Comparison of ENCODE assay signal across 8 cellular contexts in genomic region chr1:161530671-161531609, GRCh38. TPM values are rescaled to one million over a fixed set of nuclear protein-coding genes. Genes with fewer than 3 reads are reported as not detected.
DNase-seq lines count a peak whose midpoint lies in the region; ATAC-seq and TF ChIP-seq lines count a peak whose summit lies in the region.
"Not testable (repeated sequence)": the region's sequence is repeated elsewhere in the genome, so short reads cannot be mapped to it uniquely, and the experiment has no call there.

No MANE protein-coding gene starts in this region.

- not testable (repeated sequence) for TF ChIP-seq CTCF in DOHH2 (IDR thresholded peaks at IDR 0.05; ENCODE audit: low read depth, low read length, poor library complexity, severe bottlenecking); fibroblast of the aortic adventitia (IDR thresholded peaks at IDR 0.05; ENCODE audit: insufficient read depth, low read length)

- peak; percentile 84 to 92 for DNase-seq in HAP-1 (ENCODE audit: low spot score in 2 of 2)
- DNase-seq in M059J (ENCODE audit: low read depth) = peak; percentile 96
- DNase-seq in SHP77 treated with DMSO at 0.1 percent for 48 hours (lab: John Stamatoyannopoulos, UW) = peak; percentile 92
- peak; percentile 96 for DNase-seq in activated effector memory CD4-positive, alpha-beta T cell treated with anti-CD3 and anti-CD28 coated beads, Interleukin-2, amount 50 U/mL, for 16 hours
- peak; percentile 96 for DNase-seq in fibroblast of the aortic adventitia (ENCODE audit: low read depth)
- peak; percentile 92 for DNase-seq in natural killer cell treated with Interleukin-12 subunit alpha and Interleukin-12 subunit beta and Interleukin-15 and Interleukin-18, amount 100 ng/mL, for 72 hours (ENCODE audit: low spot score)
- peak; percentile 85 for DNase-seq in stimulated activated naive B cell treated with anti-CD40 and anti-IgM and Interleukin-4, amounts not matched to agents 10 μg/mL and 1 μg/mL and 100 μg/mL, for 72 hours

- peaks cover 21% of the 10 kb centered on the region for H3K27me3 ChIP-seq in DOHH2 (ENCODE audit: control insufficient read depth, low read length)
- not testable (repeated sequence) for H3K27me3 ChIP-seq in HAP-1 (ENCODE audit: low read depth)

- not testable (repeated sequence) for H4K20me1 ChIP-seq in DOHH2 (ENCODE audit: control insufficient read depth, insufficient read depth, low read depth, low read length)

- peaks cover 12% of the 10 kb centered on the region for H3F3A ChIP-seq in DOHH2 (ENCODE audit: control insufficient read depth, insufficient read depth)

- H3K4me2 ChIP-seq in DOHH2 (ENCODE audit: low read length) = peak overlapping the region; percentile 59

- peaks cover 30 to 36% of the 10 kb centered on the region in 2 donors for H3K4me1 Mint-ChIP-seq in natural killer cell treated with Interleukin-12 subunit alpha and Interleukin-12 subunit beta and Interleukin-15 and Interleukin-18, amount 100 ng/mL, for 72 hours (ENCODE audit: low read depth in 2 of 2)
- peaks cover 10 to 24% of the 10 kb centered on the region in 2 donors for H3K4me1 Mint-ChIP-seq in stimulated activated naive B cell treated with anti-CD40 and anti-IgM and Interleukin-4, amounts not matched to agents 10 μg/mL and 1 μg/mL and 100 μg/mL, for 72 hours

- H3K79me2 ChIP-seq in DOHH2 (ENCODE audit: control insufficient read depth, low read length) = not testable (repeated sequence)

- not testable (repeated sequence) for H3K4me1 ChIP-seq in DOHH2 (ENCODE audit: control insufficient read depth, low read length)
- H3K4me1 ChIP-seq in HAP-1 = peaks cover 14% of the 10 kb centered on the region

- ATAC-seq in natural killer cell treated with Interleukin-12 subunit alpha and Interleukin-12 subunit beta and Interleukin-15 and Interleukin-18, amount 100 ng/mL, for 72 hours = peak; percentile 91 to 92
- peak; percentile 78 to 87 for ATAC-seq in stimulated activated naive B cell treated with anti-CD40 and anti-IgM and Interleukin-4, amounts not matched to agents 10 μg/mL and 1 μg/mL and 100 μg/mL, for 72 hours (replicated peaks)

- in situ Hi-C loops in HAP-1 (cut with MboI; ENCODE audit: low sequenced_read_pairs) = not testable (repeated sequence)

- not testable (repeated sequence) for H3K9me3 ChIP-seq in DOHH2 (ENCODE audit: control insufficient read depth, insufficient read depth, low read length); HAP-1

- H3K9me3 Mint-ChIP-seq in natural killer cell treated with Interleukin-12 subunit alpha and Interleukin-12 subunit beta and Interleukin-15 and Interleukin-18, amount 100 ng/mL, for 72 hours; stimulated activated naive B cell treated with anti-CD40 and anti-IgM and Interleukin-4, amounts not matched to agents 10 μg/mL and 1 μg/mL and 100 μg/mL, for 72 hours: not testable (repeated sequence)

- not testable (repeated sequence) for H3K9me2 ChIP-seq in DOHH2 (replicated peaks; ENCODE audit: control insufficient read depth, low read length)

- H3K27ac Mint-ChIP-seq in natural killer cell treated with Interleukin-12 subunit alpha and Interleukin-12 subunit beta and Interleukin-15 and Interleukin-18, amount 100 ng/mL, for 72 hours = peak overlapping the region; percentile 99
- peak overlapping the region; percentile 99 for H3K27ac Mint-ChIP-seq in stimulated activated naive B cell treated with anti-CD40 and anti-IgM and Interleukin-4, amounts not matched to agents 10 μg/mL and 1 μg/mL and 100 μg/mL, for 72 hours

- peak overlapping the region; percentile 87 for H3K4me3 Mint-ChIP-seq in natural killer cell treated with Interleukin-12 subunit alpha and Interleukin-12 subunit beta and Interleukin-15 and Interleukin-18, amount 100 ng/mL, for 72 hours
- H3K4me3 Mint-ChIP-seq in stimulated activated naive B cell treated with anti-CD40 and anti-IgM and Interleukin-4, amounts not matched to agents 10 μg/mL and 1 μg/mL and 100 μg/mL, for 72 hours = peak overlapping the region; percentile 91 to 93

- H3K36me3 ChIP-seq in DOHH2 (ENCODE audit: control insufficient read depth, low read length); HAP-1 (replicated peaks): not testable (repeated sequence)

- H3K27me3 Mint-ChIP-seq in natural killer cell treated with Interleukin-12 subunit alpha and Interleukin-12 subunit beta and Interleukin-15 and Interleukin-18, amount 100 ng/mL, for 72 hours = not testable (repeated sequence)
- H3K27me3 Mint-ChIP-seq in stimulated activated naive B cell treated with anti-CD40 and anti-IgM and Interleukin-4, amounts not matched to agents 10 μg/mL and 1 μg/mL and 100 μg/mL, for 72 hours = peaks cover 4 to 12% of the 10 kb centered on the region in 2 donors

- H3K4me3 ChIP-seq in DOHH2 (ENCODE audit: low read length) = peak overlapping the region; percentile 80
- H3K4me3 ChIP-seq in HAP-1 = peak overlapping the region; percentile 43
- H3K4me3 ChIP-seq in fibroblast of the aortic adventitia (ENCODE audit: low read depth, low read length) = peak overlapping the region; percentile 69

- H3K27ac ChIP-seq in DOHH2 (ENCODE audit: low read depth, low read length) = not testable (repeated sequence)

- not testable (repeated sequence) for H3K36me3 Mint-ChIP-seq in natural killer cell treated with Interleukin-12 subunit alpha and Interleukin-12 subunit beta and Interleukin-15 and Interleukin-18, amount 100 ng/mL, for 72 hours
- peaks cover 8 to 11% of the 10 kb centered on the region in 2 donors for H3K36me3 Mint-ChIP-seq in stimulated activated naive B cell treated with anti-CD40 and anti-IgM and Interleukin-4, amounts not matched to agents 10 μg/mL and 1 μg/mL and 100 μg/mL, for 72 hours

RNA-seq across cellular contexts. Expression of gene HSPA6, which starts 6.6 kb away (rescaled TPM):
- 0.15 and 0.44 TPM in 2 replicates for total RNA-seq in M059J (2014; rRNA removed; shearing (Covaris generic))
- 0.45 TPM in 1 of 2 replicates, not detected in the other for total RNA-seq in fibroblast of the aortic adventitia (ENCODE audit: low replicate concordance)
- total RNA-seq in natural killer cell treated with Interleukin-12 subunit alpha and Interleukin-12 subunit beta and Interleukin-15 and Interleukin-18, amount 100 ng/mL, for 72 hours = 1 to 10 TPM; 3.3 to 5.9 TPM

RNA-seq across cellular contexts. Expression of gene FCGR3A, which starts 18.7 kb away (rescaled TPM):
- total RNA-seq in M059J (2014; rRNA removed; shearing (Covaris generic)) = not detected in 2 replicates
- total RNA-seq in fibroblast of the aortic adventitia (ENCODE audit: low replicate concordance) = not detected in 2 replicates
- total RNA-seq in natural killer cell treated with Interleukin-12 subunit alpha and Interleukin-12 subunit beta and Interleukin-15 and Interleukin-18, amount 100 ng/mL, for 72 hours = 100 to 1,000 TPM in 1 of 2 donors, 10 to 100 TPM in 1; 34.5 to 150 TPM

RNA-seq across cellular contexts. Expression of gene FCGR2A, which starts 25.7 kb away (rescaled TPM):
- 6.6 and 7.8 TPM in 2 replicates for total RNA-seq in M059J (2014; rRNA removed; shearing (Covaris generic))
- total RNA-seq in fibroblast of the aortic adventitia (ENCODE audit: low replicate concordance) = 0.99 TPM in 1 of 2 replicates, not detected in the other
- 1 to 10 TPM in 1 of 2 donors, under 1 TPM in 1; 0.86 to 1.5 TPM for total RNA-seq in natural killer cell treated with Interleukin-12 subunit alpha and Interleukin-12 subunit beta and Interleukin-15 and Interleukin-18, amount 100 ng/mL, for 72 hours

Comparison
In these comparisons a context has a peak if more than half of its experiments do, and no peak if none do; other contexts are left out.
1. RNA of gene FCGR3A, which starts 18.7 kb away (total RNA-seq): 34.5 to 150 TPM in natural killer cell treated with Interleukin-12 subunit alpha and Interleukin-12 subunit beta and Interleukin-15 and Interleukin-18, amount 100 ng/mL, for 72 hours; not detected in M059J and not detected in fibroblast of the aortic adventitia; every median in the first group is over 10 times any median in the second.
2. Peak in every context shown above with its lines, with median percentiles within 50 percentile points of each other: H3K4me3 ChIP-seq and DNase-seq.